7 cellular contexts compared by ENCODE assay signal in the genomic region with DNA sequence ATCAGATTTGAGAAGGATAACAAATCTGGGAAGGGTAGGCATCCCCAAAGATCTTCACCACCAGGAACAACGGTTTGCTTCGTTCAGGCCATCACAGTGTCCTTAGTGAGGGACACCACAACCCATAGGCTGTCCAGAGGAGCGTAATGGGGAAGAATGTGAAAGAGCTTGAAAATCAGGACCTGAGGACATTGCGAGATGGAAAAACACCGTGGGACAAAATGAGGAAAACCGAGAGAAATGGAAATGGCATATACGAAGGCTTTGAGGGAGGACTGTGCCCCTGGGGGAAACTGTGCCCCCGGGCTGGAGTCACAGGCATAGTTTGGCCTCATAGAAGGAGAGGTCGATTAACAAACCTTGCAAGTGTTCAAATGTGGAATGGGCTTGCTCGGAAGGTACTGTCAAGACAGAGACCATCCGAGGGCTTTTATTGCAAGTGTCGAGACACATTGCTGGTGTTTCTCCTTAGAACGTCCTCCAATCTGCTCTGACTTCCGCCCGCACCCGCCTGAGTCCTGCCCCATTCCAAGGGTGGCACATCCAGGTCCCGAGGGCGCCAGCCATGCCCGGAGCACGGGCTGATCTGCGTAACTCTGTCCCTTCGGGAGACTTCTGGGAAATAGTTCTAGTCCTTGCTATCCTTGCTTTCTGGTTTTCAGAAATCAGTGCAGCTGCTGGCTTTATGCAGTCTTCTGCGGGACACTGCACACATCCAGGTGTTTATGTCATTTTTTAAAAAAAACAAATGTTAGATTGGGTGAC. TPM values are rescaled to one million over a fixed set of nuclear protein-coding genes. Genes with fewer than 3 reads are reported as not detected.
DNase-seq lines count a peak whose midpoint lies in the region; ATAC-seq and TF ChIP-seq lines count a peak whose summit lies in the region.

No MANE protein-coding gene starts in this region.

- in situ Hi-C loops in GM13976 (cut with MboI; ENCODE audit: low sequenced_read_pairs, unreplicated experiment) = no loop called here

- H3K27me3 Mint-ChIP-seq in nephron (ENCODE audit: low read depth) = peaks cover 9% of the 10 kb centered on the region

- H3K4me3 Mint-ChIP-seq in nephron = peak overlapping the region; percentile 81 to 94 (median 82)

- H3K9me3 Mint-ChIP-seq in nephron = no peaks in the 10 kb centered on the region

- ATAC-seq in HG02588 (IDR thresholded peaks at IDR 0.05; ENCODE audit: unreplicated experiment) (peak; percentile 20), foreskin keratinocyte (peak; percentile 48)

- peak overlapping the region; percentile 59 to 99 (median 87) for H3K27ac Mint-ChIP-seq in nephron

- H3K36me3 Mint-ChIP-seq in nephron (ENCODE audit: low read depth) = peaks cover 4% of the 10 kb centered on the region

- TF ChIP-seq CTCF in GM13976 (IDR thresholded peaks at IDR 0.05; ENCODE audit: borderline replicate concordance, control extremely low read depth, extremely low read depth, insufficient read depth, missing control alignments) (no peak), foreskin keratinocyte (conservative IDR thresholded peaks at IDR 0.05) (no peak), nephron (IDR thresholded peaks at IDR 0.05; ENCODE audit: unreplicated experiment in 3 of 3) (no peak)

- H3K27me3 ChIP-seq in foreskin keratinocyte = no peaks in the 10 kb centered on the region

- no peaks in the 10 kb centered on the region for H3K4me1 ChIP-seq in foreskin keratinocyte

- H3K4me1 Mint-ChIP-seq in nephron = peaks cover 8% of the 10 kb centered on the region

- DNase-seq in GM13976 (ENCODE audit: low spot score) (peak; percentile 25), NCI-H2227 (lab: John Stamatoyannopoulos, UW; ENCODE audit: unreplicated experiment) (peak; percentile 35), activated T-helper 1 cell treated with Interleukin-2 at 50 U/mL for 16 hours (ENCODE audit: low read depth) (peak; percentile 5), foreskin keratinocyte (peak in 1 of 2 donors; percentile 40), ureter (ENCODE audit: low spot score) (peak; percentile 61)

- peak overlapping the region; percentile 8 for H3K27ac ChIP-seq in foreskin keratinocyte

RNA-seq across cellular contexts. Expression of a gene that starts 0.9 kb away (rescaled TPM):
- 24.2 and 32.4 TPM in 2 replicates for total RNA-seq in foreskin keratinocyte
- polyA plus RNA-seq in foreskin keratinocyte = 6.7 and 10.1 TPM in 2 replicates
- total RNA-seq in ureter = 36.8 TPM

RNA-seq across cellular contexts. Expression of a gene that starts 51.1 kb away (rescaled TPM):
- total RNA-seq in foreskin keratinocyte (0.37 TPM in 1 of 2 replicates, not detected in the other), ureter (0.49 TPM)
- polyA plus RNA-seq in foreskin keratinocyte = 0.07 and 0.09 TPM in 2 replicates
